ENCODE assay signal across 31 cellular contexts in the genomic region with DNA sequence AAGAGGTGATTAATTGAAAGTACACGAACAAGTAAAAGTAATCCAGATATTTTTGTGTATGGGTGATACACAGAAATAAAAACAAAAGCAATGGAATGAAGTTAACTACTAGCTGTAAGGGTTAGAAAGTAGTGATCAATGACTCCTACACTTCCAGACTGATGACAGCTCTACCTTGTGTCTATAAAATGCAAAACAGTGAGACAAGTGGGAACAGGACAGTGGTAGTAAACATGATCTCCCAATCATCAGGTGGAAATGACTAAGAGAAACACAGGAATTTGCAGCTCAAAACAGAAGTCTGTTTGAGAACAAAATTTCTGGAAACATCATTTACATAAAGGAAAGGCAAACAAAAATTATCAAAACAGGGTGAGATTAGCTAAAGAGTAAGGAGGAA. TPM values are rescaled to one million over a fixed set of nuclear protein-coding genes. Genes with fewer than 3 reads are reported as not detected.
DNase-seq lines count a peak whose midpoint lies in the region; ATAC-seq and TF ChIP-seq lines count a peak whose summit lies in the region.
"Had no signal": no experiment of that assay in that cellular context is flagged by ENCODE, and none has a peak within 500 bp of the region (broad histone marks: within the 10 kb centered on the region; RNA-seq: fewer than 3 reads in every experiment).

No MANE protein-coding gene starts in this region.

- CTCF ChIA-PET in CD4-positive, alpha-beta T cell (lab: Charles Lee) = no interaction called here
- CTCF ChIA-PET in CD8-positive, alpha-beta T cell (lab: Charles Lee) = interaction anchor here (0.6 kb wide), 1 partner anchor 10 kb away, joined by 3 read pairs; a partner anchor contains a TSS

- H3K27ac ChIP-seq in CD4-positive, alpha-beta T cell (ENCODE audit: low read depth, low read length) = no peak overlapping the region
- H3K27ac ChIP-seq in CD8-positive, alpha-beta T cell (ENCODE audit: low read depth, low read length) = no peak overlapping the region
- H3K27ac ChIP-seq in foreskin keratinocyte (no peak overlapping the region), ovary (no peak overlapping the region)
- H3K27ac ChIP-seq: KMS-11, SJCRH30 had no signal

- WGBS in ovary, 3 donors = no CpG with 5 or more reads among the region's 1 CpG

- in situ Hi-C loops in KBM-7 (cut with MboI; ENCODE audit: low pct_unique_long_range_greater_than_20kb, low sequenced_read_pairs) = no loop called here

- H3K27me3 ChIP-seq in CD4-positive, alpha-beta T cell (ENCODE audit: control insufficient read depth, insufficient read depth, low read length) = no peaks in the 10 kb centered on the region
- H3K27me3 ChIP-seq in CD8-positive, alpha-beta T cell (ENCODE audit: insufficient read depth, low read length) = no peaks in the 10 kb centered on the region
- H3K27me3 ChIP-seq in foreskin keratinocyte (no peaks in the 10 kb centered on the region), ovary (no peaks in the 10 kb centered on the region)
- H3K27me3 ChIP-seq: SJCRH30 had no signal

- no peak overlapping the region for H3K4me3 Mint-ChIP-seq in CD4-positive, alpha-beta T cell
- no peak overlapping the region for H3K4me3 Mint-ChIP-seq in CD8-positive, alpha-beta T cell
- no peak overlapping the region for H3K4me3 Mint-ChIP-seq in activated naive CD8-positive, alpha-beta T cell treated with anti-CD3 and anti-CD28 coated beads, Interleukin-2, amount 10 ng/mL, durations not matched to agents 7 days and 5 days
- H3K4me3 Mint-ChIP-seq: CD8-positive, alpha-beta memory T cell; GM23338; H9 had no signal

- no peak for DNase-seq in CD4-positive, alpha-beta T cell
- DNase-seq in CD8-positive, alpha-beta T cell = no peak
- DNase-seq in activated naive CD8-positive, alpha-beta T cell treated with anti-CD3 and anti-CD28 coated beads, Interleukin-2, amount 10 ng/mL, durations not matched to agents 7 days and 5 days = no peak
- DNase-seq in foreskin keratinocyte = peak; percentile 25 to 54
- DNase-seq in HT-29 (ENCODE audit: low spot score) = no peak
- no peak for DNase-seq in ovary
- no peak for DNase-seq in KBM-7
- DNase-seq: C1 segment of cervical spinal cord; CD8-positive, alpha-beta memory T cell; DMS 273 treated with DMSO at 0.1 percent for 48 hours; DMS79; EL; GDM1; H9; IMR-90; MM.1S; NCI-H1048; NCI-H1417; NCI-H1694; NCI-H2029 treated with DMSO at 0.1 percent for 48 hours; NCI-H446 treated with DMSO at 0.1 percent for 48 hours; NCI-H526; NCI-H82; NK-92 treated with Interleukin-12 subunit alpha and Interleukin-12 subunit beta, amount 100 ng/mL, for 24 hours; PC-3; SJCRH30 had no signal

- no peaks in the 10 kb centered on the region for H3K27me3 Mint-ChIP-seq in CD4-positive, alpha-beta T cell
- no peaks in the 10 kb centered on the region for H3K27me3 Mint-ChIP-seq in CD8-positive, alpha-beta T cell (ENCODE audit: low read depth)
- no peaks in the 10 kb centered on the region for H3K27me3 Mint-ChIP-seq in activated naive CD8-positive, alpha-beta T cell treated with anti-CD3 and anti-CD28 coated beads, Interleukin-2, amount 10 ng/mL, durations not matched to agents 7 days and 5 days
- H3K27me3 Mint-ChIP-seq: CD8-positive, alpha-beta memory T cell had no signal

- H3K36me3 ChIP-seq in CD8-positive, alpha-beta T cell (ENCODE audit: insufficient read depth, low read length) = peaks cover 28% of the 10 kb centered on the region
- H3K36me3 ChIP-seq in ovary = no peaks in the 10 kb centered on the region
- H3K36me3 ChIP-seq: SJCRH30 had no signal

- H3K36me3 Mint-ChIP-seq in CD4-positive, alpha-beta T cell (ENCODE audit: low read depth) = peaks cover 83% of the 10 kb centered on the region
- H3K36me3 Mint-ChIP-seq in CD8-positive, alpha-beta T cell = peaks cover 68% of the 10 kb centered on the region
- peaks cover 29% of the 10 kb centered on the region for H3K36me3 Mint-ChIP-seq in activated naive CD8-positive, alpha-beta T cell treated with anti-CD3 and anti-CD28 coated beads, Interleukin-2, amount 10 ng/mL, durations not matched to agents 7 days and 5 days

- peak overlapping the region; percentile 24 for H3K27ac Mint-ChIP-seq in CD4-positive, alpha-beta T cell
- H3K27ac Mint-ChIP-seq in CD8-positive, alpha-beta T cell = peak overlapping the region; percentile 11
- H3K27ac Mint-ChIP-seq in activated naive CD8-positive, alpha-beta T cell treated with anti-CD3 and anti-CD28 coated beads, Interleukin-2, amount 10 ng/mL, durations not matched to agents 7 days and 5 days = peak overlapping the region; percentile 60
- H3K27ac Mint-ChIP-seq: GM23338, H9 had no signal

- no peak for TF ChIP-seq EP300 in ovary (IDR thresholded peaks at IDR 0.05)

- no peaks in the 10 kb centered on the region for H3K9me3 Mint-ChIP-seq in CD4-positive, alpha-beta T cell
- no peaks in the 10 kb centered on the region for H3K9me3 Mint-ChIP-seq in CD8-positive, alpha-beta T cell
- H3K9me3 Mint-ChIP-seq in activated naive CD8-positive, alpha-beta T cell treated with anti-CD3 and anti-CD28 coated beads, Interleukin-2, amount 10 ng/mL, durations not matched to agents 7 days and 5 days = no peaks in the 10 kb centered on the region
- H3K9me3 Mint-ChIP-seq: CD8-positive, alpha-beta memory T cell; GM23338; H9 had no signal

- H3K4me1 Mint-ChIP-seq in CD4-positive, alpha-beta T cell (ENCODE audit: low read depth) = peaks cover 14% of the 10 kb centered on the region
- H3K4me1 Mint-ChIP-seq in CD8-positive, alpha-beta T cell (ENCODE audit: low read depth) = peaks cover 27% of the 10 kb centered on the region
- H3K4me1 Mint-ChIP-seq in activated naive CD8-positive, alpha-beta T cell treated with anti-CD3 and anti-CD28 coated beads, Interleukin-2, amount 10 ng/mL, durations not matched to agents 7 days and 5 days = peaks cover 9% of the 10 kb centered on the region
- H3K4me1 Mint-ChIP-seq: GM23338, H9 had no signal

- POLR2A ChIA-PET in CD4-positive, alpha-beta T cell (lab: Charles Lee) = interaction anchor here (3.0 kb wide), 1 partner anchor 10 kb away, joined by 14 read pairs; a partner anchor contains a TSS
- POLR2A ChIA-PET in CD8-positive, alpha-beta T cell (lab: Charles Lee) = interaction anchor here (2.3 kb wide), 1 partner anchor 10 kb away, joined by 8 read pairs; a partner anchor contains a TSS
- POLR2A ChIA-PET in activated naive CD8-positive, alpha-beta T cell treated with anti-CD3 and anti-CD28 coated beads, Interleukin-2, amount 10 ng/mL, durations not matched to agents 7 days and 5 days (lab: Charles Lee) = no interaction called here

- intact Hi-C loops in CD4-positive, alpha-beta T cell (cut with DNase I, micrococcal nuclease) = no loop called here
- intact Hi-C loops in CD8-positive, alpha-beta T cell (cut with DNase I, micrococcal nuclease) = no loop called here
- intact Hi-C loops in ovary (cut with DNase I) = no loop called here

- TF ChIP-seq CTCF in CD4-positive, alpha-beta T cell (IDR thresholded peaks at IDR 0.05) = no peak
- TF ChIP-seq CTCF in CD8-positive, alpha-beta T cell (IDR thresholded peaks at IDR 0.05) = no peak
- TF ChIP-seq CTCF in foreskin keratinocyte (conservative IDR thresholded peaks at IDR 0.05) = no peak
- TF ChIP-seq CTCF in ovary (IDR thresholded peaks at IDR 0.05) = no peak

- TF ChIP-seq POLR2A in ovary (IDR thresholded peaks at IDR 0.05) = no peak

- H3K4me3 ChIP-seq in CD8-positive, alpha-beta T cell (ENCODE audit: low read depth, low read length) = no peak overlapping the region
- no peak overlapping the region for H3K4me3 ChIP-seq in ovary
- H3K4me3 ChIP-seq: GM12878, GM23338, SJCRH30 had no signal

- H3K9me3 ChIP-seq in CD4-positive, alpha-beta T cell (ENCODE audit: control insufficient read depth, low read length) = no peaks in the 10 kb centered on the region
- no peaks in the 10 kb centered on the region for H3K9me3 ChIP-seq in CD8-positive, alpha-beta T cell (ENCODE audit: low read length)
- H3K9me3 ChIP-seq in ovary = no peaks in the 10 kb centered on the region
- H3K9me3 ChIP-seq: SJCRH30 had no signal

- H3K4me1 ChIP-seq in CD8-positive, alpha-beta T cell (ENCODE audit: insufficient read depth, low read length) = peaks cover 5% of the 10 kb centered on the region
- H3K4me1 ChIP-seq in foreskin keratinocyte (peaks cover 7% of the 10 kb centered on the region), ovary (ENCODE audit: insufficient read depth) (no peaks in the 10 kb centered on the region)
- H3K4me1 ChIP-seq: SJCRH30 had no signal

- ATAC-seq in CD4-positive, alpha-beta T cell (ENCODE audit: poor library complexity) = no peak
- ATAC-seq in CD8-positive, alpha-beta T cell = no peak
- no peak for ATAC-seq in activated naive CD8-positive, alpha-beta T cell treated with anti-CD3 and anti-CD28 coated beads, Interleukin-2, amount 10 ng/mL, durations not matched to agents 7 days and 5 days (ENCODE audit: low read depth)
- peak; percentile 82 for ATAC-seq in foreskin keratinocyte
- ATAC-seq: GM12878, GM23338, PC-3, Right ventricle myocardium inferior had no signal

RNA-seq across cellular contexts. Expression of a gene that starts 10.1 kb away (rescaled TPM):
- 100 to 1,000 TPM; 113 to 118 TPM for total RNA-seq in CD4-positive, alpha-beta T cell
- 100 to 1,000 TPM; 105 to 107 TPM for total RNA-seq in CD8-positive, alpha-beta T cell
- 10 to 100 TPM; 92.7 to 98.0 TPM for total RNA-seq in activated naive CD8-positive, alpha-beta T cell treated with anti-CD3 and anti-CD28 coated beads, Interleukin-2, amount 10 ng/mL, durations not matched to agents 7 days and 5 days
- total RNA-seq in foreskin keratinocyte (14.7 and 15.5 TPM in 2 replicates), ovary (under 1 TPM in 1 of 7 donors, not detected in 6; 0.33 TPM)
- polyA plus RNA-seq in foreskin keratinocyte (4.0 and 4.3 TPM in 2 replicates), ovary (not detected)
- total RNA-seq in HT-29 (2014; rRNA removed; shearing (Covaris generic)) = not detected in 2 replicates
- total RNA-seq: A673, H9, IMR-90, PC-3 had no signal
- polyA plus RNA-seq: CD8-positive, alpha-beta memory T cell; GM12878; IMR-90 had no signal

Comparison
In these comparisons a context has a peak if more than half of its experiments do, and no peak if none do; other contexts are left out.
1. DNase-seq: peak in foreskin keratinocyte (2 of 2); none in CD4-positive, alpha-beta T cell (0 of 10), CD8-positive, alpha-beta T cell (0 of 7), activated naive CD8-positive, alpha-beta T cell treated with anti-CD3 and anti-CD28 coated beads, Interleukin-2, amount 10 ng/mL, durations not matched to agents 7 days and 5 days (single experiment), HT-29 (single experiment), ovary (0 of 5) and KBM-7 (single experiment).
2. Peak in every context shown above with its lines, with median percentiles within 50 percentile points of each other: H3K27ac Mint-ChIP-seq.